18 cellular contexts compared by ENCODE assay signal in genomic region chr1:235002706-235003300, GRCh38.
DNase-seq lines count a peak whose midpoint lies in the region; ATAC-seq and TF ChIP-seq lines count a peak whose summit lies in the region.
"Had no signal": no experiment of that assay in that cellular context is flagged by ENCODE, and none has a peak within 500 bp of the region (broad histone marks: within the 10 kb centered on the region; RNA-seq: fewer than 3 reads in every experiment).

No MANE protein-coding gene starts in this region.

- H3K79me1 ChIP-seq in trophoblast cell (ENCODE audit: low read length): peaks cover 24% of the 10 kb centered on the region

- H2BK5ac ChIP-seq in trophoblast cell (ENCODE audit: low read depth, low read length, poor library complexity): no peak overlapping the region

- peak overlapping the region; percentile 38 for H2AK5ac ChIP-seq in trophoblast cell (ENCODE audit: low read length)

- H3K79me2 ChIP-seq in trophoblast cell (ENCODE audit: control insufficient read depth, insufficient read depth, low read length, poor library complexity): peaks cover 3% of the 10 kb centered on the region

- H3K4me1 ChIP-seq in Panc1 (ENCODE audit: control insufficient read depth, insufficient read depth, low read length): peaks cover 18% of the 10 kb centered on the region
- peaks cover 9% of the 10 kb centered on the region for H3K4me1 ChIP-seq in foreskin keratinocyte
- H3K4me1 ChIP-seq in trophoblast cell (ENCODE audit: control insufficient read depth in 1 of 2, insufficient read depth in 2 of 2, low read length in 2 of 2): peaks cover 18 to 24% of the 10 kb centered on the region in 2 experiments

- H2BK120ac ChIP-seq in trophoblast cell (ENCODE audit: insufficient read depth, low read length, poor library complexity): no peak overlapping the region

- POLR2A ChIA-PET in activated CD4-positive, alpha-beta T cell treated with anti-CD3 and anti-CD28 coated beads for 36 hours (lab: Charles Lee): no interaction called here
- POLR2A ChIA-PET in activated CD4-positive, alpha-beta T cell treated with anti-CD3 and anti-CD28 coated beads, Interleukin-2, amount 10 ng/mL, durations not matched to agents 7 days and 5 days (lab: Charles Lee): no interaction called here
- POLR2A ChIA-PET in Panc1 (lab: Charles Lee): no interaction called here

- H3K4ac ChIP-seq in trophoblast cell (ENCODE audit: low read depth, low read length): no peak overlapping the region

- H3K27ac ChIP-seq in Panc1 (ENCODE audit: low read length) (peak overlapping the region; percentile 69; the same call in 1 of the 2 replicates), foreskin keratinocyte (peak overlapping the region; percentile 18), trophoblast cell (ENCODE audit: low read depth, low read length) (no peak overlapping the region)
- H3K27ac ChIP-seq: 22Rv1; BLaER1 treated with 17β-estradiol and CSF1 and Interleukin-3, amounts not matched to agents 10 nM and 100 nM; KMS-11; Peyer's patch had no signal

- ATAC-seq in activated CD4-positive, alpha-beta T cell treated with anti-CD3 and anti-CD28 coated beads for 36 hours: no peak
- ATAC-seq in Panc1: no peak
- no peak for ATAC-seq in foreskin keratinocyte
- no peak for ATAC-seq in GM18907 (IDR thresholded peaks at IDR 0.05; ENCODE audit: unreplicated experiment)
- no peak for ATAC-seq in HG03159 (IDR thresholded peaks at IDR 0.05; ENCODE audit: unreplicated experiment)

- no peak overlapping the region for H3K4me3 ChIP-seq in Panc1 (ENCODE audit: low read depth in 2 of 2, low read length in 2 of 2)
- no peak overlapping the region for H3K4me3 ChIP-seq in trophoblast cell (ENCODE audit: low read depth, low read length)
- H3K4me3 ChIP-seq: BLaER1 treated with 17β-estradiol and CSF1 and Interleukin-3, amounts not matched to agents 10 nM and 100 nM; Peyer's patch had no signal

- no peak for DNase-seq in activated CD4-positive, alpha-beta T cell treated with anti-CD3 and anti-CD28 coated beads for 36 hours
- no peak for DNase-seq in activated CD4-positive, alpha-beta T cell treated with anti-CD3 and anti-CD28 coated beads, Interleukin-2, amount 10 ng/mL, durations not matched to agents 7 days and 5 days
- DNase-seq in Panc1 (ENCODE audit: low read depth, low spot score) (no peak), foreskin keratinocyte (peak in 1 of 2 donors; percentile 48), trophoblast cell (peak in 1 of 2 donors; percentile 68), Ammon's horn (ENCODE audit: low spot score) (no peak)
- DNase-seq: DMS79 treated with DMSO at 0.1 percent for 48 hours, HFFc6, NCI-H1092, NCI-H2081 treated with DMSO at 0.1 percent for 48 hours, NCI-H510A treated with DMSO at 0.1 percent for 48 hours, Right ventricle myocardium superior had no signal

- H3K14ac ChIP-seq in trophoblast cell (ENCODE audit: low read length): no peak overlapping the region

- H3K27me3 ChIP-seq in Panc1 (ENCODE audit: control insufficient read depth, insufficient read depth, low read length) (no peaks in the 10 kb centered on the region), foreskin keratinocyte (no peaks in the 10 kb centered on the region), trophoblast cell (ENCODE audit: insufficient read depth, low read length) (no peaks in the 10 kb centered on the region)
- H3K27me3 ChIP-seq: BLaER1 treated with 17β-estradiol and CSF1 and Interleukin-3, amounts not matched to agents 10 nM and 100 nM; Peyer's patch had no signal

- H3K9me3 ChIP-seq in Panc1 (ENCODE audit: control insufficient read depth, insufficient read depth, low read depth, low read length) (peaks cover 2% of the 10 kb centered on the region; the same call in 1 of the 2 replicates), trophoblast cell (ENCODE audit: insufficient read depth, low read depth, low read length) (peaks cover 1% of the 10 kb centered on the region)
- H3K9me3 ChIP-seq: Peyer's patch had no signal

- H4K12ac ChIP-seq in trophoblast cell (ENCODE audit: low read depth, low read length): no peak overlapping the region

- no CpG with 5 or more reads among the region's 10 CpGs for WGBS in trophoblast cell (ENCODE audit: extremely low coverage, insufficient coverage, insufficient read length)

- in situ Hi-C loops in Panc1 (cut with HindIII; ENCODE audit: low pct_unique_long_range_greater_than_20kb, low sequenced_read_pairs): no loop called here

- H3K4me3 Mint-ChIP-seq in activated CD4-positive, alpha-beta T cell treated with anti-CD3 and anti-CD28 coated beads for 36 hours: no peak overlapping the region
- H3K4me3 Mint-ChIP-seq in activated CD4-positive, alpha-beta T cell treated with anti-CD3 and anti-CD28 coated beads, Interleukin-2, amount 10 ng/mL, durations not matched to agents 7 days and 5 days: no peak overlapping the region
- H3K4me3 Mint-ChIP-seq: HFFc6 had no signal

- BruUV-seq in Panc1 (replicated peaks; lab: Mats Ljungman, UMichigan): no TSS peak

- peak overlapping the region; percentile 25 for H2BK12ac ChIP-seq in trophoblast cell (ENCODE audit: low read length)

- H3K9ac ChIP-seq in trophoblast cell (ENCODE audit: low read length): no peak overlapping the region
- H3K9ac ChIP-seq: BLaER1 treated with 17β-estradiol and CSF1 and Interleukin-3, amounts not matched to agents 10 nM and 100 nM; KMS-11 had no signal

- H3K4me2 ChIP-seq in trophoblast cell (ENCODE audit: low read length): no peak overlapping the region
- H3K4me2 ChIP-seq: BLaER1 treated with 17β-estradiol and CSF1 and Interleukin-3, amounts not matched to agents 10 nM and 100 nM; KMS-11 had no signal

- H3K18ac ChIP-seq in trophoblast cell (ENCODE audit: low read length): no peak overlapping the region

- no peak overlapping the region for H2AFZ ChIP-seq in trophoblast cell (ENCODE audit: insufficient read depth, low read length, poor library complexity)

- no peak overlapping the region for H3K23ac ChIP-seq in trophoblast cell (ENCODE audit: low read length)

- CTCF ChIA-PET in activated CD4-positive, alpha-beta T cell treated with anti-CD3 and anti-CD28 coated beads for 36 hours (lab: Charles Lee): no interaction called here
- CTCF ChIA-PET in activated CD4-positive, alpha-beta T cell treated with anti-CD3 and anti-CD28 coated beads, Interleukin-2, amount 10 ng/mL, durations not matched to agents 7 days and 5 days (lab: Charles Lee): no interaction called here
- CTCF ChIA-PET in Panc1 (lab: Charles Lee): no interaction called here

- H4K91ac ChIP-seq in trophoblast cell (ENCODE audit: low read depth, low read length): peak overlapping the region; percentile 20

- peak overlapping the region; percentile 48 for H3K27ac Mint-ChIP-seq in activated CD4-positive, alpha-beta T cell treated with anti-CD3 and anti-CD28 coated beads for 36 hours
- H3K27ac Mint-ChIP-seq in activated CD4-positive, alpha-beta T cell treated with anti-CD3 and anti-CD28 coated beads, Interleukin-2, amount 10 ng/mL, durations not matched to agents 7 days and 5 days: no peak overlapping the region
- H3K27ac Mint-ChIP-seq: HFFc6 had no signal

- H3K36me3 ChIP-seq in Panc1 (ENCODE audit: control insufficient read depth, insufficient read depth, low read length): no peaks in the 10 kb centered on the region
- H3K36me3 ChIP-seq in trophoblast cell (ENCODE audit: control insufficient read depth in 1 of 2, insufficient read depth in 2 of 2, low read length in 2 of 2): no peaks in the 10 kb centered on the region
- H3K36me3 ChIP-seq: BLaER1 treated with 17β-estradiol and CSF1 and Interleukin-3, amounts not matched to agents 10 nM and 100 nM; Peyer's patch had no signal

- H4K8ac ChIP-seq in trophoblast cell (ENCODE audit: low read depth, low read length): no peak overlapping the region

- H3K36me3 Mint-ChIP-seq in activated CD4-positive, alpha-beta T cell treated with anti-CD3 and anti-CD28 coated beads for 36 hours (ENCODE audit: low read depth): peaks cover 2% of the 10 kb centered on the region
- H3K36me3 Mint-ChIP-seq in activated CD4-positive, alpha-beta T cell treated with anti-CD3 and anti-CD28 coated beads, Interleukin-2, amount 10 ng/mL, durations not matched to agents 7 days and 5 days (ENCODE audit: low read depth): peaks cover 15% of the 10 kb centered on the region

- TF ChIP-seq CTCF in Panc1 (IDR thresholded peaks at IDR 0.05): no peak
- TF ChIP-seq CTCF in foreskin keratinocyte (conservative IDR thresholded peaks at IDR 0.05): no peak

- H3K4me1 Mint-ChIP-seq in activated CD4-positive, alpha-beta T cell treated with anti-CD3 and anti-CD28 coated beads for 36 hours: peaks cover 34% of the 10 kb centered on the region
- peaks cover 52% of the 10 kb centered on the region for H3K4me1 Mint-ChIP-seq in activated CD4-positive, alpha-beta T cell treated with anti-CD3 and anti-CD28 coated beads, Interleukin-2, amount 10 ng/mL, durations not matched to agents 7 days and 5 days

- intact Hi-C loops in activated CD4-positive, alpha-beta T cell treated with anti-CD3 and anti-CD28 coated beads for 36 hours (cut with DNase I, micrococcal nuclease): no loop called here
- intact Hi-C loops in Panc1 (cut with micrococcal nuclease; ENCODE audit: unreplicated experiment): no loop called here

- H3K9me3 Mint-ChIP-seq in activated CD4-positive, alpha-beta T cell treated with anti-CD3 and anti-CD28 coated beads for 36 hours (ENCODE audit: low read depth): peaks cover 4% of the 10 kb centered on the region
- peaks cover 14% of the 10 kb centered on the region for H3K9me3 Mint-ChIP-seq in activated CD4-positive, alpha-beta T cell treated with anti-CD3 and anti-CD28 coated beads, Interleukin-2, amount 10 ng/mL, durations not matched to agents 7 days and 5 days

- H3K27me3 Mint-ChIP-seq in activated CD4-positive, alpha-beta T cell treated with anti-CD3 and anti-CD28 coated beads for 36 hours: no peaks in the 10 kb centered on the region
- no peaks in the 10 kb centered on the region for H3K27me3 Mint-ChIP-seq in activated CD4-positive, alpha-beta T cell treated with anti-CD3 and anti-CD28 coated beads, Interleukin-2, amount 10 ng/mL, durations not matched to agents 7 days and 5 days
